21 cellular contexts compared by ENCODE assay signal in the genomic region with DNA sequence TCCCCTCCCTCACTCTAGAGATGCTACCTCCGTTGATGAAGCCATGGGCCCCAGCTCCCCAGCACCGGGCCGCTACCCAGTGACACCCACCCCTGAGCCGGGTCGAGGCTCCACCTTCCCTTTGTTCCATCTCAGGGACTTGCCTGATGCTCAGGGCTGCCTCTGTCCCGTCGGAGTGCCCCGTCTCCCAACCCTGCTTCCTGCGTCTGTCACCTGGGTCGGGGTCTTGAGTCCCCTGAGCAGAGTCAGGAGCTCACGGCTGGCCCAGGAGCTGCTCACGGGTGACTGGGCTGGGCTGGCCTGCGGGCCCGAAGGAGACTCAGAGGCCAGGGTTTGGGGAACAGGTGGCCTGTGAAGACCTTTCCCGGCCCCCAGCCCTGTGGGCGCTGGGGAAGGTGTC.
DNase-seq lines count a peak whose midpoint lies in the region; FAIRE-seq and TF ChIP-seq lines count a peak whose summit lies in the region.
"Had no signal": no experiment of that assay in that cellular context is flagged by ENCODE, and none has a peak within 500 bp of the region (broad histone marks: within the 10 kb centered on the region; RNA-seq: fewer than 3 reads in every experiment).

No MANE protein-coding gene starts in this region.

- H3K27ac ChIP-seq in H9 (ENCODE audit: insufficient read length, low read depth, low read length) (no peak overlapping the region), H1 (ENCODE audit: low read depth, low read length) (no peak overlapping the region), neuronal stem cell (replicated peaks; ENCODE audit: low read length) (no peak overlapping the region), brain microvascular endothelial cell (no peak overlapping the region)
- H3K27ac ChIP-seq: A549; BLaER1 treated with 17β-estradiol and CSF1 and Interleukin-3, amounts not matched to agents 10 nM and 100 nM; C4-2B had no signal

- no peak overlapping the region for H3K4me2 ChIP-seq in H9 (ENCODE audit: insufficient read depth, insufficient read length, low read length)
- no peak overlapping the region for H3K4me2 ChIP-seq in H1 (ENCODE audit: insufficient read depth in 1 of 2, low read depth in 2 of 2, low read length in 2 of 2)
- no peak overlapping the region for H3K4me2 ChIP-seq in neuronal stem cell (ENCODE audit: insufficient read depth, low read length, poor library complexity, severe bottlenecking)
- H3K4me2 ChIP-seq: A549; BLaER1 treated with 17β-estradiol and CSF1 and Interleukin-3, amounts not matched to agents 10 nM and 100 nM had no signal

- H3K9ac ChIP-seq in H9 (ENCODE audit: extremely low read depth, insufficient read length, low read length) (no peak overlapping the region), H1 (replicated peaks in 1 of 4; ENCODE audit: extremely low read depth in 1 of 4, low read depth in 3 of 4, low read length in 3 of 4) (no peak overlapping the region), neuronal stem cell (ENCODE audit: low read depth, low read length, poor library complexity) (peak overlapping the region; percentile 12)
- H3K9ac ChIP-seq: BLaER1 treated with 17β-estradiol and CSF1 and Interleukin-3, amounts not matched to agents 10 nM and 100 nM had no signal

- no peaks in the 10 kb centered on the region for H3K4me1 ChIP-seq in H9 (ENCODE audit: insufficient read depth, low read length)
- no peaks in the 10 kb centered on the region; a peak in 1 of 7 replicates for H3K4me1 ChIP-seq in H1 (replicated peaks in 1 of 4; ENCODE audit: control insufficient read depth in 3 of 4, insufficient read depth in 4 of 4, low read length in 3 of 4)
- H3K4me1 ChIP-seq in neuronal stem cell (ENCODE audit: control insufficient read depth in 2 of 2, insufficient read depth in 1 of 2, low read depth in 1 of 2, low read length in 2 of 2): no peaks in the 10 kb centered on the region
- H3K4me1 ChIP-seq: A549 had no signal

- no peak overlapping the region for H4K5ac ChIP-seq in H9 (ENCODE audit: insufficient read length, low read depth, low read length)
- H4K5ac ChIP-seq in H1 (ENCODE audit: insufficient read length, low read depth, low read length): no peak overlapping the region

- TF ChIP-seq CTCF in H9 (conservative IDR thresholded peaks at IDR 0.05): no peak
- TF ChIP-seq CTCF in H1 (IDR thresholded peaks at IDR 0.05; ENCODE audit: control extremely low read depth in 1 of 3, insufficient read depth in 1 of 3, low read depth in 1 of 3, low read length in 3 of 3): no peak
- TF ChIP-seq CTCF in brain microvascular endothelial cell (IDR thresholded peaks at IDR 0.05; ENCODE audit: low read depth, low read length, missing control alignments): no peak

- no peaks in the 10 kb centered on the region for H3K23me2 ChIP-seq in H9 (ENCODE audit: insufficient read length, low read depth, low read length, poor library complexity, severe bottlenecking)
- no peaks in the 10 kb centered on the region for H3K23me2 ChIP-seq in H1 (ENCODE audit: low read depth, low read length)

- H3K56ac ChIP-seq in H9 (ENCODE audit: insufficient read length, low read depth, low read length) (no peak overlapping the region), H1 (replicated peaks; ENCODE audit: insufficient read length, low read depth, low read length) (no peak overlapping the region)

- H3K36me3 ChIP-seq in H7 (replicated peaks; ENCODE audit: control insufficient read depth, insufficient read depth, low read length) (no peaks in the 10 kb centered on the region), H1 (ENCODE audit: control insufficient read depth in 2 of 4, insufficient read depth in 4 of 4, low read length in 3 of 4) (no peaks in the 10 kb centered on the region), neuronal stem cell (replicated peaks in 1 of 2; ENCODE audit: control insufficient read depth in 2 of 2, insufficient read depth in 2 of 2, low read length in 2 of 2) (no peaks in the 10 kb centered on the region), brain microvascular endothelial cell (replicated peaks) (no peaks in the 10 kb centered on the region)
- H3K36me3 ChIP-seq: BLaER1 treated with 17β-estradiol and CSF1 and Interleukin-3, amounts not matched to agents 10 nM and 100 nM had no signal

- no peaks in the 10 kb centered on the region for H4K20me1 ChIP-seq in H9 (ENCODE audit: control insufficient read depth, insufficient read depth, insufficient read length)
- no peaks in the 10 kb centered on the region for H4K20me1 ChIP-seq in H1 (replicated peaks in 1 of 2; ENCODE audit: control insufficient read depth in 1 of 2, insufficient read depth in 2 of 2, low read length in 2 of 2)

- no peak overlapping the region for H3K18ac ChIP-seq in H9 (ENCODE audit: insufficient read length, low read depth, low read length)
- H3K18ac ChIP-seq in H1 (ENCODE audit: extremely low read depth, low read length): no peak overlapping the region
- H3K18ac ChIP-seq in neuronal stem cell (ENCODE audit: low read length): peak overlapping the region; percentile 64

- H3K4me3 ChIP-seq in H7 (ENCODE audit: insufficient read depth, low read depth, low read length): no peak overlapping the region
- no peak overlapping the region for H3K4me3 ChIP-seq in H1 (ENCODE audit: extremely low read depth in 1 of 4, insufficient read depth in 2 of 4, low read depth in 3 of 4, low read length in 4 of 4)
- no peak overlapping the region for H3K4me3 ChIP-seq in neuronal stem cell (ENCODE audit: low read length in 2 of 2)
- no peak overlapping the region for H3K4me3 ChIP-seq in brain microvascular endothelial cell (ENCODE audit: low read depth, low read length)
- H3K4me3 ChIP-seq: A549; BLaER1 treated with 17β-estradiol and CSF1 and Interleukin-3, amounts not matched to agents 10 nM and 100 nM had no signal

- H2BK5ac ChIP-seq in H9 (ENCODE audit: insufficient read length, low read length): no peak overlapping the region
- no peak overlapping the region for H2BK5ac ChIP-seq in H1 (ENCODE audit: low read depth, low read length)
- peak overlapping the region; percentile 53 for H2BK5ac ChIP-seq in neuronal stem cell (ENCODE audit: low read length)

- no peak for TF ChIP-seq EP300 in H1 (IDR thresholded peaks at IDR 0.05; ENCODE audit: borderline replicate concordance in 1 of 2, low read depth in 2 of 2, low read length in 2 of 2)

- no peak overlapping the region for H3T11ph ChIP-seq in H9 (ENCODE audit: low read length)

- H3K4ac ChIP-seq in H9 (ENCODE audit: low read depth, low read length): no peak overlapping the region
- peak overlapping the region; percentile 14 for H3K4ac ChIP-seq in H1 (replicated peaks; ENCODE audit: insufficient read length, low read depth, low read length)
- no peak overlapping the region for H3K4ac ChIP-seq in neuronal stem cell (ENCODE audit: low read length)

- no peak for TF ChIP-seq RAD21 in H1 (IDR thresholded peaks at IDR 0.05 in 1 of 2, conservative IDR thresholded peaks at IDR 0.05 in 1 of 2; ENCODE audit: low read depth in 2 of 2, low read length in 2 of 2)

- no peaks in the 10 kb centered on the region for H3K79me1 ChIP-seq in H9 (ENCODE audit: insufficient read depth, low read depth, low read length, poor library complexity, severe bottlenecking)
- H3K79me1 ChIP-seq in H1 (ENCODE audit: low read depth, low read length): no peaks in the 10 kb centered on the region
- H3K79me1 ChIP-seq in neuronal stem cell (ENCODE audit: low read depth, low read length): no peaks in the 10 kb centered on the region

- POLR2A ChIA-PET in H1 (lab: Charles Lee; ENCODE audit: partially characterized antibody): interaction anchor here (0.6 kb wide), 1 partner anchor 242 kb away, joined by 4 read pairs; no protein-coding TSS in a partner anchor

- no peaks in the 10 kb centered on the region; the same call in 1 of the 2 replicates for H3K27me3 Mint-ChIP-seq in H9 (ENCODE audit: low read depth)
- H3K27me3 Mint-ChIP-seq: B cell; CD4-positive, alpha-beta T cell had no signal

- H2BK120ac ChIP-seq in H9 (ENCODE audit: low read depth, low read length, poor library complexity, severe bottlenecking) (no peak overlapping the region), H1 (replicated peaks; ENCODE audit: low read depth, low read length) (no peak overlapping the region), neuronal stem cell (ENCODE audit: low read depth, low read length) (no peak overlapping the region)

- no peak overlapping the region for H2BK12ac ChIP-seq in H9 (ENCODE audit: insufficient read length, low read depth, low read length)
- H2BK12ac ChIP-seq in H1 (ENCODE audit: low read depth, low read length): no peak overlapping the region
- peak overlapping the region; percentile 41 for H2BK12ac ChIP-seq in neuronal stem cell (ENCODE audit: low read length)

- in situ Hi-C loops in brain microvascular endothelial cell (cut with HindIII; ENCODE audit: low pct_ligation_motif_present, low sequenced_read_pairs): no loop called here

- CTCF ChIA-PET in H1 (lab: Charles Lee; ENCODE audit: partially characterized antibody): interaction anchor here (0.6 to 3.6 kb wide), 5 partner anchors 10 to 834 kb away, joined by 3 to 32 read pairs (median 3); no protein-coding TSS in a partner anchor

- H4K8ac ChIP-seq in H9 (replicated peaks; ENCODE audit: insufficient read length, low read depth, low read length): no peak overlapping the region
- no peak overlapping the region for H4K8ac ChIP-seq in H1 (ENCODE audit: extremely low read depth, insufficient read depth, low read length)
- no peak overlapping the region for H4K8ac ChIP-seq in neuronal stem cell (ENCODE audit: low read depth, low read length)

- H3K27me3 ChIP-seq in H7 (ENCODE audit: control insufficient read depth, insufficient read depth, low read length) (no peaks in the 10 kb centered on the region), H9 (ENCODE audit: insufficient read depth, low read length) (no peaks in the 10 kb centered on the region), H1 (replicated peaks in 1 of 4; ENCODE audit: control insufficient read depth in 3 of 4, extremely low read depth in 1 of 4, insufficient read depth in 3 of 4, low read length in 3 of 4) (no peaks in the 10 kb centered on the region), neuronal stem cell (ENCODE audit: control insufficient read depth in 3 of 3, insufficient read depth in 3 of 3, low read depth in 1 of 3, low read length in 3 of 3) (peaks cover 0 to 57% (median 0%) of the 10 kb centered on the region in 3 experiments), brain microvascular endothelial cell (replicated peaks) (no peaks in the 10 kb centered on the region)
- H3K27me3 ChIP-seq: BLaER1 treated with 17β-estradiol and CSF1 and Interleukin-3, amounts not matched to agents 10 nM and 100 nM had no signal

- DNase-seq in H7 (peak; percentile 66), H9 (no peak), H1 (ENCODE audit: low read depth in 1 of 2, low spot score in 2 of 2) (no peak), neuronal stem cell (ENCODE audit: low spot score) (no peak), NCI-H526 (lab: John Stamatoyannopoulos, UW) (no peak), 8988T (no peak), brain microvascular endothelial cell (no peak)
- DNase-seq: AML-193; Caco-2; Calu3; CD4-positive, alpha-beta T cell; DMS79 treated with DMSO at 0.1 percent for 48 hours; GF-D8 had no signal

- no peak overlapping the region for H3K23ac ChIP-seq in H9 (ENCODE audit: insufficient read length, low read depth, low read length)
- no peak overlapping the region for H3K23ac ChIP-seq in H1 (ENCODE audit: insufficient read length)
- H3K23ac ChIP-seq in neuronal stem cell (ENCODE audit: low read depth, low read length, poor library complexity): peak overlapping the region; percentile 80

- no peak for FAIRE-seq in H1 (lab: Jason Lieb, UNC)
- FAIRE-seq: A549, D721Med, G401.6, GM12891 had no signal

- H3K14ac ChIP-seq in H9 (ENCODE audit: insufficient read depth, low read length): peak overlapping the region; percentile 24; the same call in 1 of the 2 replicates
- no peak overlapping the region for H3K14ac ChIP-seq in H1 (ENCODE audit: insufficient read length)
- H3K14ac ChIP-seq in neuronal stem cell (ENCODE audit: low read length): peak overlapping the region; percentile 90

- H2BK15ac ChIP-seq in H9 (ENCODE audit: low read depth, low read length): no peak overlapping the region
- no peak overlapping the region for H2BK15ac ChIP-seq in H1 (ENCODE audit: low read length)
- H2BK15ac ChIP-seq in neuronal stem cell (ENCODE audit: low read length): peak overlapping the region; percentile 83

- no peaks in the 10 kb centered on the region for H3K36me3 Mint-ChIP-seq in H9 (ENCODE audit: insufficient read depth in 1 of 3, low read depth in 3 of 3)
- H3K36me3 Mint-ChIP-seq: CD8-positive, alpha-beta T cell had no signal

- no peak for TF ChIP-seq POLR2A in H1 (IDR thresholded peaks at IDR 0.05; ENCODE audit: control extremely low read depth in 1 of 2, low read depth in 2 of 2, low read length in 2 of 2)

- H2AFZ ChIP-seq in H9 (ENCODE audit: low read length): no peak overlapping the region
- no peak overlapping the region; the same call in 1 of the 2 replicates for H2AFZ ChIP-seq in H1 (ENCODE audit: low read length)
- no peak overlapping the region for H2AFZ ChIP-seq in neuronal stem cell (ENCODE audit: low read length)

- no peak overlapping the region for H2BK20ac ChIP-seq in H9 (ENCODE audit: low read depth, low read length, poor library complexity, severe bottlenecking)
- no peak overlapping the region for H2BK20ac ChIP-seq in H1 (ENCODE audit: low read length)

- no peak overlapping the region for H3K27ac Mint-ChIP-seq in H9
- H3K27ac Mint-ChIP-seq: B cell; CD4-positive, alpha-beta T cell; CD8-positive, alpha-beta T cell had no signal

- no peaks in the 10 kb centered on the region for H3K9me3 ChIP-seq in H9 (ENCODE audit: control insufficient read depth, low read depth, low read length)
- H3K9me3 ChIP-seq in H1 (ENCODE audit: insufficient read depth in 2 of 2, low read depth in 1 of 2, low read length in 1 of 2): no peaks in the 10 kb centered on the region
- no peaks in the 10 kb centered on the region for H3K9me3 ChIP-seq in neuronal stem cell (replicated peaks in 1 of 2; ENCODE audit: control insufficient read depth in 2 of 2, insufficient read depth in 1 of 2, low read depth in 1 of 2, low read length in 2 of 2)
- H3K9me3 ChIP-seq: A549; BLaER1 treated with 17β-estradiol and CSF1 and Interleukin-3, amounts not matched to agents 10 nM and 100 nM; Caco-2 had no signal

- H4K91ac ChIP-seq in H9 (ENCODE audit: insufficient read length, low read depth, low read length) (no peak overlapping the region), H1 (replicated peaks; ENCODE audit: insufficient read length, low read length) (no peak overlapping the region), neuronal stem cell (ENCODE audit: low read depth, low read length, poor library complexity) (no peak overlapping the region)

- H3K79me2 ChIP-seq in H9 (ENCODE audit: insufficient read depth, low read length) (no peaks in the 10 kb centered on the region), H1 (ENCODE audit: control insufficient read depth in 1 of 2, insufficient read depth in 2 of 2, low read length in 2 of 2) (no peaks in the 10 kb centered on the region)

- no CpG with 5 or more reads among the region's 16 CpGs for WGBS in H9 (ENCODE audit: extremely low coverage, insufficient read length, low lambda C conversion rate)
- 88% methylated on average over 14 of the region's 16 CpGs; no CpG with 5 or more reads in 1 of the 2 experiments for WGBS in H1 (ENCODE audit: extremely low coverage in 1 of 2, insufficient coverage in 1 of 2, insufficient read length in 1 of 2, insufficient replicate concordance in 2 of 2, low coverage in 1 of 2, low lambda C conversion rate in 2 of 2, missing lambda C conversion rate in 1 of 2), 2 experiments
- WGBS in neuronal stem cell (ENCODE audit: extremely low coverage in 2 of 2, insufficient read length in 2 of 2, insufficient replicate concordance in 1 of 2), 2 donors: no CpG with 5 or more reads among the region's 16 CpGs

- no peak overlapping the region for H3K4me3 Mint-ChIP-seq in H9
- H3K4me3 Mint-ChIP-seq: B cell; CD4-positive, alpha-beta T cell; CD8-positive, alpha-beta T cell had no signal

- H3K9me3 Mint-ChIP-seq in H9: no peaks in the 10 kb centered on the region
- H3K9me3 Mint-ChIP-seq: CD4-positive, alpha-beta T cell; CD8-positive, alpha-beta T cell had no signal

- H3K4me1 Mint-ChIP-seq in H9: no peaks in the 10 kb centered on the region
- H3K4me1 Mint-ChIP-seq: B cell had no signal

- H2AK5ac ChIP-seq in H9 (ENCODE audit: insufficient read length, low read length) (no peak overlapping the region), H1 (ENCODE audit: low read depth, low read length) (no peak overlapping the region), neuronal stem cell (ENCODE audit: low read depth, low read length) (no peak overlapping the region)
